Comparison of ENCODE assay signal across 8 cellular contexts in genomic region chrX:5876984-5877655, GRCh38.
DNase-seq lines count a peak whose midpoint lies in the region; ATAC-seq and TF ChIP-seq lines count a peak whose summit lies in the region.

No MANE protein-coding gene starts in this region.

- POLR2A ChIA-PET in RWPE1 (lab: Yijun Ruan, JAX; ENCODE audit: low non-redundant PET) = no interaction called here

- H3F3A ChIP-seq in neural cell (ENCODE audit: insufficient read depth, low read length, poor library complexity, severe bottlenecking) = no peaks in the 10 kb centered on the region

- H3K4me1 ChIP-seq in Karpas-422 (ENCODE audit: low read length) = no peaks in the 10 kb centered on the region

- CTCF ChIA-PET in RWPE1 (lab: Yijun Ruan, JAX) = no interaction called here

- H3K9me2 ChIP-seq in Karpas-422 (replicated peaks; ENCODE audit: insufficient read depth, low read length) (no peaks in the 10 kb centered on the region), neural cell (ENCODE audit: insufficient read depth, low read length) (no peaks in the 10 kb centered on the region)

- no peak for DNase-seq in GM06990 (ENCODE audit: extremely low read depth, insufficient read length)
- DNase-seq in Karpas-422 = peak; percentile 74
- DNase-seq in brain microvascular endothelial cell = no peak
- no peak for DNase-seq in RWPE1 (ENCODE audit: low spot score)
- DNase-seq in GM19238 (ENCODE audit: insufficient read length, low spot score) = no peak
- no peak for DNase-seq in stimulated activated CD8-positive, alpha-beta memory T cell treated with anti-CD3 and anti-CD28 coated beads, Interleukin-4, amount 100 ng/mL, for 48 hours

- ATAC-seq in HG02610 (IDR thresholded peaks at IDR 0.05; ENCODE audit: unreplicated experiment) = no peak

- H3K79me2 ChIP-seq in Karpas-422 (ENCODE audit: low read length) (no peaks in the 10 kb centered on the region), neural cell (replicated peaks; ENCODE audit: insufficient read depth, low read length) (no peaks in the 10 kb centered on the region)

- peak; percentile 20 for TF ChIP-seq CTCF in GM06990 (IDR thresholded peaks at IDR 0.05; ENCODE audit: insufficient read depth, low read length, poor library complexity, severe bottlenecking)
- peak; percentile 65 for TF ChIP-seq CTCF in brain microvascular endothelial cell (IDR thresholded peaks at IDR 0.05; ENCODE audit: low read depth, low read length, missing control alignments)
- peak; percentile 78 for TF ChIP-seq CTCF in neural cell (IDR thresholded peaks at IDR 0.05; ENCODE audit: poor library complexity, severe bottlenecking)
- TF ChIP-seq CTCF in RWPE1 (conservative IDR thresholded peaks at IDR 0.05; ENCODE audit: low read depth) = no peak

- no peak overlapping the region for H2AFZ ChIP-seq in Karpas-422 (ENCODE audit: low read length)
- no peak overlapping the region for H2AFZ ChIP-seq in neural cell (ENCODE audit: low read depth, low read length)

- no peak overlapping the region for H3K4me2 ChIP-seq in Karpas-422 (ENCODE audit: low read depth, low read length, poor library complexity, severe bottlenecking)
- no peak overlapping the region for H3K4me2 ChIP-seq in neural cell (ENCODE audit: low read length)

- H3K4me3 ChIP-seq in GM06990 (replicated peaks; ENCODE audit: low read depth, low read length) (no peak overlapping the region), Karpas-422 (ENCODE audit: low read length) (no peak overlapping the region), brain microvascular endothelial cell (ENCODE audit: low read depth, low read length) (no peak overlapping the region), neural cell (ENCODE audit: low read length) (no peak overlapping the region)

- TF ChIP-seq RAD21 in neural cell (conservative IDR thresholded peaks at IDR 0.05) = peak; percentile 86

- H3K9me3 ChIP-seq in Karpas-422 (ENCODE audit: low read length) (no peaks in the 10 kb centered on the region), neural cell (ENCODE audit: low read length) (no peaks in the 10 kb centered on the region)

- H3K9ac ChIP-seq in Karpas-422 (ENCODE audit: low read length) (no peak overlapping the region), neural cell (ENCODE audit: low read length) (no peak overlapping the region)

- in situ Hi-C loops in brain microvascular endothelial cell (cut with HindIII; ENCODE audit: low pct_ligation_motif_present, low sequenced_read_pairs) = no loop called here

- no peaks in the 10 kb centered on the region for H3K27me3 ChIP-seq in GM06990 (replicated peaks; ENCODE audit: control insufficient read depth, insufficient read depth, low read length)
- H3K27me3 ChIP-seq in Karpas-422 (ENCODE audit: low read length) = no peaks in the 10 kb centered on the region
- no peaks in the 10 kb centered on the region for H3K27me3 ChIP-seq in brain microvascular endothelial cell (replicated peaks)
- H3K27me3 ChIP-seq in neural cell (ENCODE audit: insufficient read depth, low read depth, low read length) = no peaks in the 10 kb centered on the region

- peak; percentile 87 for TF ChIP-seq EP300 in neural cell (conservative IDR thresholded peaks at IDR 0.05; ENCODE audit: poor library complexity, severe bottlenecking)

- H3K36me3 ChIP-seq in GM06990 (ENCODE audit: control insufficient read depth, insufficient read depth, low read length) (no peaks in the 10 kb centered on the region), Karpas-422 (ENCODE audit: insufficient read depth, low read length) (no peaks in the 10 kb centered on the region), brain microvascular endothelial cell (replicated peaks) (no peaks in the 10 kb centered on the region), neural cell (ENCODE audit: insufficient read depth, low read length) (no peaks in the 10 kb centered on the region)

- H3K27ac ChIP-seq in Karpas-422 (ENCODE audit: low read length) = no peak overlapping the region
- H3K27ac ChIP-seq in brain microvascular endothelial cell = no peak overlapping the region
- peak overlapping the region; percentile 16 for H3K27ac ChIP-seq in neural cell (ENCODE audit: low read length)
- H3K27ac ChIP-seq in RWPE1 = no peak overlapping the region

- peaks cover 19% of the 10 kb centered on the region for H4K20me1 ChIP-seq in Karpas-422 (ENCODE audit: insufficient read depth, low read depth, low read length)
- H4K20me1 ChIP-seq in neural cell (ENCODE audit: insufficient read depth) = no peaks in the 10 kb centered on the region

TF ChIP-seq in neural cell, 6 proteins besides CTCF, POLR2A, EP300 and RAD21:
- TF ChIP-seq MXI1 (conservative IDR thresholded peaks at IDR 0.05; ENCODE audit: poor library complexity, severe bottlenecking) (peak; percentile 34), TAF1 (IDR thresholded peaks at IDR 0.05; ENCODE audit: low read depth) (no peak), REST (IDR thresholded peaks at IDR 0.05; ENCODE audit: borderline replicate concordance) (peak; percentile 100), EZH2 (IDR thresholded peaks at IDR 0.05; ENCODE audit: borderline replicate concordance, insufficient read depth, low read length, poor library complexity, severe bottlenecking) (no peak), SMC3 (conservative IDR thresholded peaks at IDR 0.05; ENCODE audit: poor library complexity) (peak; percentile 85), POLR2AphosphoS5 (IDR thresholded peaks at IDR 0.05) (peak; percentile 30)
TF ChIP-seq in neural cell: peak in this region for 4.
